8 cellular contexts compared by ENCODE assay signal in genomic region chr5:142981886-142982820, GRCh38.
A peak's percentile ranks its signal among the peaks of the same experiment; 100 is the strongest.
DNase-seq lines count a peak whose midpoint lies in the region; ATAC-seq and TF ChIP-seq lines count a peak whose summit lies in the region.

No MANE protein-coding gene starts in this region.

- no peaks in the 10 kb centered on the region for H3K9me3 ChIP-seq in BE2C
- H3K9me3 ChIP-seq in Loucy (ENCODE audit: insufficient read depth, low read depth, low read length) = no peaks in the 10 kb centered on the region
- no peaks in the 10 kb centered on the region for H3K9me3 ChIP-seq in H9 (ENCODE audit: control insufficient read depth, low read depth, low read length)

- H3K4me3 Mint-ChIP-seq in H9 = no peak overlapping the region

- TF ChIP-seq CTCF in BE2C (IDR thresholded peaks at IDR 0.05; ENCODE audit: low read depth, low read length) = no peak
- TF ChIP-seq CTCF in Loucy (conservative IDR thresholded peaks at IDR 0.05; ENCODE audit: low read length) = no peak
- no peak for TF ChIP-seq CTCF in GM10266 (IDR thresholded peaks at IDR 0.05; ENCODE audit: control insufficient read depth, insufficient read depth, low read depth, missing control alignments)
- TF ChIP-seq CTCF in H9 (conservative IDR thresholded peaks at IDR 0.05) = no peak

- H3K14ac ChIP-seq in H9 (ENCODE audit: insufficient read depth, low read length) = no peak overlapping the region

- no peak overlapping the region for H2AK5ac ChIP-seq in H9 (ENCODE audit: insufficient read length, low read length)

- H2AFZ ChIP-seq in Loucy (ENCODE audit: low read length) = peak overlapping the region; percentile 16; the same call in 1 of the 2 replicates
- no peak overlapping the region for H2AFZ ChIP-seq in H9 (ENCODE audit: low read length)

- peak; percentile 60 for DNase-seq in BE2C
- peak; percentile 87 for DNase-seq in astrocyte of the hippocampus (ENCODE audit: low read depth, low spot score)
- peak; percentile 52 to 62 for DNase-seq in hippocampal formation (lab: John Stamatoyannopoulos, UW)
- peak; percentile 91 for DNase-seq in sciatic nerve (ENCODE audit: low spot score)
- no peak for DNase-seq in GM10266 (ENCODE audit: extremely low spot score)
- no peak for DNase-seq in H9
- DNase-seq in T1000 (lab: John Stamatoyannopoulos, UW) = no peak

- H3K4me3 ChIP-seq in BE2C (ENCODE audit: low read depth, low read length) = no peak overlapping the region
- H3K4me3 ChIP-seq in Loucy (ENCODE audit: low read length, poor library complexity, severe bottlenecking) = peak overlapping the region; percentile 21

- no peaks in the 10 kb centered on the region for H3K23me2 ChIP-seq in H9 (ENCODE audit: insufficient read length, low read depth, low read length, poor library complexity, severe bottlenecking)

- H3K79me2 ChIP-seq in Loucy (ENCODE audit: insufficient read depth, low read length) (no peaks in the 10 kb centered on the region), H9 (ENCODE audit: insufficient read depth, low read length) (no peaks in the 10 kb centered on the region)

- peak; percentile 91 for ATAC-seq in sciatic nerve

- H3K9me2 ChIP-seq in Loucy (replicated peaks; ENCODE audit: low read depth, low read length) = no peaks in the 10 kb centered on the region

- H4K5ac ChIP-seq in H9 (ENCODE audit: insufficient read length, low read depth, low read length) = no peak overlapping the region

- no peak overlapping the region for H2BK20ac ChIP-seq in H9 (ENCODE audit: low read depth, low read length, poor library complexity, severe bottlenecking)

- H3K4me2 ChIP-seq in Loucy (ENCODE audit: low read depth, low read length, poor library complexity, severe bottlenecking) = peak overlapping the region; percentile 51
- no peak overlapping the region for H3K4me2 ChIP-seq in H9 (ENCODE audit: insufficient read depth, insufficient read length, low read length)

- H4K20me1 ChIP-seq in Loucy (ENCODE audit: insufficient read depth, low read length, poor library complexity, severe bottlenecking) = no peaks in the 10 kb centered on the region
- H4K20me1 ChIP-seq in H9 (ENCODE audit: control insufficient read depth, insufficient read depth, insufficient read length) = no peaks in the 10 kb centered on the region

- H3K9me3 Mint-ChIP-seq in H9 = peaks cover 3% of the 10 kb centered on the region in 2 experiments; a peak in 4 of 5 replicates

- H3K27me3 Mint-ChIP-seq in H9 (ENCODE audit: low read depth) = no peaks in the 10 kb centered on the region

- peak overlapping the region; percentile 21 for H3K9ac ChIP-seq in Loucy (ENCODE audit: low read depth, low read length, poor library complexity, severe bottlenecking)
- no peak overlapping the region for H3K9ac ChIP-seq in H9 (ENCODE audit: extremely low read depth, insufficient read length, low read length)

- no peak overlapping the region for H3K27ac ChIP-seq in H9 (ENCODE audit: insufficient read length, low read depth, low read length)

- H3T11ph ChIP-seq in H9 (ENCODE audit: low read length) = no peak overlapping the region

- H2BK5ac ChIP-seq in H9 (ENCODE audit: insufficient read length, low read length) = no peak overlapping the region

- intact Hi-C loops in sciatic nerve (cut with DNase I) = no loop called here

- H4K8ac ChIP-seq in H9 (replicated peaks; ENCODE audit: insufficient read length, low read depth, low read length) = no peak overlapping the region

- no peak overlapping the region for H2BK120ac ChIP-seq in H9 (ENCODE audit: low read depth, low read length, poor library complexity, severe bottlenecking)

- no peak overlapping the region for H3K56ac ChIP-seq in H9 (ENCODE audit: insufficient read length, low read depth, low read length)

- no peak overlapping the region for H2BK12ac ChIP-seq in H9 (ENCODE audit: insufficient read length, low read depth, low read length)

- no peak overlapping the region for H3K23ac ChIP-seq in H9 (ENCODE audit: insufficient read length, low read depth, low read length)

- H3K36me3 Mint-ChIP-seq in H9 (ENCODE audit: insufficient read depth in 1 of 3, low read depth in 3 of 3) = peaks cover 3 to 6% (median 4%) of the 10 kb centered on the region in 3 experiments; a peak in 5 of 7 replicates

- no CpG with 5 or more reads among the region's 6 CpGs for WGBS in H9 (ENCODE audit: extremely low coverage, insufficient read length, low lambda C conversion rate)

- no peak overlapping the region for H2BK15ac ChIP-seq in H9 (ENCODE audit: low read depth, low read length)

- H3K27me3 ChIP-seq in BE2C (no peaks in the 10 kb centered on the region), Loucy (ENCODE audit: insufficient read depth, low read length, poor library complexity, severe bottlenecking) (no peaks in the 10 kb centered on the region), H9 (ENCODE audit: insufficient read depth, low read length) (no peaks in the 10 kb centered on the region)

- no peaks in the 10 kb centered on the region for H3K79me1 ChIP-seq in H9 (ENCODE audit: insufficient read depth, low read depth, low read length, poor library complexity, severe bottlenecking)

- H3K27ac Mint-ChIP-seq in H9 = peak overlapping the region in 1 of 3 experiments; percentile 50; a peak in 2 of 7 replicates

- no peak overlapping the region for H4K91ac ChIP-seq in H9 (ENCODE audit: insufficient read length, low read depth, low read length)

- H3K4ac ChIP-seq in H9 (ENCODE audit: low read depth, low read length) = no peak overlapping the region

- H3K18ac ChIP-seq in H9 (ENCODE audit: insufficient read length, low read depth, low read length) = no peak overlapping the region

- 0 out of 2 replicates have a peak, but pooled peaks cover 5% of the 10 kb centered on the region for H3F3A ChIP-seq in Loucy (ENCODE audit: low read depth)

- H3K4me1 Mint-ChIP-seq in H9 = peaks cover 33 to 34% of the 10 kb centered on the region in 2 experiments

- H3K4me1 ChIP-seq in BE2C = peaks cover 13% of the 10 kb centered on the region
- H3K4me1 ChIP-seq in Loucy (ENCODE audit: insufficient read depth, low read length, poor library complexity, severe bottlenecking) = peaks cover 51% of the 10 kb centered on the region
- peaks cover 16% of the 10 kb centered on the region; the same call in 1 of the 2 replicates for H3K4me1 ChIP-seq in H9 (ENCODE audit: insufficient read depth, low read length)

- H3K36me3 ChIP-seq in BE2C (no peaks in the 10 kb centered on the region), Loucy (ENCODE audit: insufficient read depth, low read length) (no peaks in the 10 kb centered on the region)

Comparison
In these comparisons a context has a peak if more than half of its experiments do, and no peak if none do; other contexts are left out.
1. DNase-seq: peak in BE2C (single experiment), astrocyte of the hippocampus (single experiment), hippocampal formation (2 of 2) and sciatic nerve (single experiment); none in GM10266 (single experiment), H9 (single experiment) and T1000 (single experiment).